11 cellular contexts compared by ENCODE assay signal in genomic region chr14:20428010-20428365, GRCh38. TPM values are rescaled to one million over a fixed set of nuclear protein-coding genes. Genes with fewer than 3 reads are reported as not detected.
DNase-seq lines count a peak whose midpoint lies in the region; ATAC-seq and TF ChIP-seq lines count a peak whose summit lies in the region.
"Had no signal": no experiment of that assay in that cellular context is flagged by ENCODE, and none has a peak within 500 bp of the region (broad histone marks: within the 10 kb centered on the region; RNA-seq: fewer than 3 reads in every experiment).

No MANE protein-coding gene starts in this region.

- no peaks in the 10 kb centered on the region for H3K9me3 Mint-ChIP-seq in activated T-cell treated with anti-CD3 and anti-CD28 coated beads, Interleukin-2, amount 50 U/mL, for 4 hours
- no peaks in the 10 kb centered on the region for H3K9me3 Mint-ChIP-seq in activated naive CD8-positive, alpha-beta T cell treated with anti-CD3 and anti-CD28 coated beads for 36 hours
- no peaks in the 10 kb centered on the region for H3K9me3 Mint-ChIP-seq in osteocyte (ENCODE audit: unreplicated experiment)

- H3K27ac ChIP-seq in transverse colon = peak overlapping the region in 3 of 4 donors; percentile 62 to 66 (median 65)
- no peak overlapping the region for H3K27ac ChIP-seq in coronary artery
- H3K27ac ChIP-seq: VCaP had no signal

- H3K27me3 ChIP-seq in transverse colon = no peaks in the 10 kb centered on the region
- H3K27me3 ChIP-seq: esophagus muscularis mucosa had no signal

- TF ChIP-seq POLR2A in transverse colon (IDR thresholded peaks at IDR 0.05) = no peak

- H3K36me3 Mint-ChIP-seq in activated T-cell treated with anti-CD3 and anti-CD28 coated beads, Interleukin-2, amount 50 U/mL, for 4 hours (ENCODE audit: insufficient read depth) = no peaks in the 10 kb centered on the region
- H3K36me3 Mint-ChIP-seq in activated naive CD8-positive, alpha-beta T cell treated with anti-CD3 and anti-CD28 coated beads for 36 hours = peaks cover 4% of the 10 kb centered on the region
- no peaks in the 10 kb centered on the region for H3K36me3 Mint-ChIP-seq in osteocyte (ENCODE audit: unreplicated experiment)

- no peaks in the 10 kb centered on the region for H3K36me3 ChIP-seq in transverse colon

- H3K27ac Mint-ChIP-seq in activated naive CD8-positive, alpha-beta T cell treated with anti-CD3 and anti-CD28 coated beads for 36 hours = peak overlapping the region; percentile 93
- no peak overlapping the region for H3K27ac Mint-ChIP-seq in osteocyte (ENCODE audit: unreplicated experiment)

- no peak for ATAC-seq in activated T-cell treated with anti-CD3 and anti-CD28 coated beads, Interleukin-2, amount 50 U/mL, for 4 hours
- ATAC-seq in HG03039 (IDR thresholded peaks at IDR 0.05; ENCODE audit: unreplicated experiment) = peak; percentile 30

- intact Hi-C loops in transverse colon (cut with DNase I; ENCODE audit: low total_unique reads) = no loop called here

- H3K27me3 Mint-ChIP-seq in activated T-cell treated with anti-CD3 and anti-CD28 coated beads, Interleukin-2, amount 50 U/mL, for 4 hours (ENCODE audit: low read depth) = no peaks in the 10 kb centered on the region
- no peaks in the 10 kb centered on the region for H3K27me3 Mint-ChIP-seq in activated naive CD8-positive, alpha-beta T cell treated with anti-CD3 and anti-CD28 coated beads for 36 hours
- no peaks in the 10 kb centered on the region for H3K27me3 Mint-ChIP-seq in osteocyte (ENCODE audit: unreplicated experiment)

- H3K4me1 Mint-ChIP-seq in activated T-cell treated with anti-CD3 and anti-CD28 coated beads, Interleukin-2, amount 50 U/mL, for 4 hours (ENCODE audit: low read depth) = peaks cover 25% of the 10 kb centered on the region
- peaks cover 42% of the 10 kb centered on the region for H3K4me1 Mint-ChIP-seq in activated naive CD8-positive, alpha-beta T cell treated with anti-CD3 and anti-CD28 coated beads for 36 hours
- H3K4me1 Mint-ChIP-seq in osteocyte (ENCODE audit: unreplicated experiment) = peaks cover 6% of the 10 kb centered on the region

- peak overlapping the region; percentile 13 for H3K4me3 Mint-ChIP-seq in activated T-cell treated with anti-CD3 and anti-CD28 coated beads, Interleukin-2, amount 50 U/mL, for 4 hours
- H3K4me3 Mint-ChIP-seq in activated naive CD8-positive, alpha-beta T cell treated with anti-CD3 and anti-CD28 coated beads for 36 hours = peak overlapping the region; percentile 74
- no peak overlapping the region for H3K4me3 Mint-ChIP-seq in osteocyte (ENCODE audit: unreplicated experiment)

- 81 to 85% methylated on average over 5 of the region's 5 CpGs for WGBS in transverse colon (ENCODE audit: low coverage in 1 of 2), 2 donors

- TF ChIP-seq CTCF in transverse colon (IDR thresholded peaks at IDR 0.05) (no peak), coronary artery (IDR thresholded peaks at IDR 0.05) (no peak), osteocyte (IDR thresholded peaks at IDR 0.05) (no peak)

- H3K9me3 ChIP-seq in transverse colon = no peaks in the 10 kb centered on the region
- H3K9me3 ChIP-seq: esophagus muscularis mucosa had no signal

- no peak for TF ChIP-seq EP300 in transverse colon (IDR thresholded peaks at IDR 0.05; ENCODE audit: low read depth)

- no peak for DNase-seq in activated T-cell treated with anti-CD3 and anti-CD28 coated beads, Interleukin-2, amount 50 U/mL, for 4 hours
- no peak for DNase-seq in activated T-cell treated with anti-CD3 and anti-CD28 coated beads, Interleukin-2, amount 50 U/mL, for 1 hour
- no peak for DNase-seq in activated naive CD8-positive, alpha-beta T cell treated with anti-CD3 and anti-CD28 coated beads for 36 hours
- DNase-seq in transverse colon = no peak
- DNase-seq in NCI-H1092 treated with DMSO at 0.1 percent for 48 hours (lab: John Stamatoyannopoulos, UW) = no peak
- DNase-seq in coronary artery (ENCODE audit: low spot score) = no peak
- DNase-seq in osteocyte (ENCODE audit: extremely low spot score, unreplicated experiment) = no peak

- H3K4me1 ChIP-seq in transverse colon = peaks cover 4 to 28% (median 12%) of the 10 kb centered on the region in 4 donors

- in situ Hi-C loops in transverse colon (cut with MboI; ENCODE audit: low pct_ligation_motif_present in 1 of 4, low pct_unique_long_range_greater_than_20kb in 1 of 4, low sequenced_read_pairs in 3 of 4) = no loop called here

- H3K4me3 ChIP-seq in transverse colon (peak overlapping the region in 1 of 4 donors; percentile 10), coronary artery (no peak overlapping the region)
- H3K4me3 ChIP-seq: esophagus muscularis mucosa had no signal

RNA-seq across cellular contexts. Expression of gene KLHL33, which starts 8.0 kb away (rescaled TPM):
- under 1 TPM in 1 of 3 donors, not detected in 2; 0.05 TPM for total RNA-seq in activated T-cell treated with anti-CD3 and anti-CD28 coated beads, Interleukin-2, amount 50 U/mL, for 4 hours
- total RNA-seq in activated naive CD8-positive, alpha-beta T cell treated with anti-CD3 and anti-CD28 coated beads for 36 hours = under 1 TPM; 0.50 to 0.68 TPM
- total RNA-seq in transverse colon = under 1 TPM in 2 of 4 donors, not detected in 2; 0.16 to 0.27 TPM
- 0.05 and 0.08 TPM in 2 replicates for total RNA-seq in osteocyte
- total RNA-seq: HT1080 had no signal

RNA-seq across cellular contexts. Expression of gene TEP1, which starts 14.7 kb away (rescaled TPM):
- 10 to 100 TPM; 14.7 to 21.7 (median 19.3) TPM for total RNA-seq in activated T-cell treated with anti-CD3 and anti-CD28 coated beads, Interleukin-2, amount 50 U/mL, for 4 hours
- total RNA-seq in activated naive CD8-positive, alpha-beta T cell treated with anti-CD3 and anti-CD28 coated beads for 36 hours = 10 to 100 TPM; 21.6 to 22.1 TPM
- total RNA-seq in transverse colon (100 to 1,000 TPM in 1 of 4 donors, 10 to 100 TPM in 3; 72.2 to 216 (median 79.9) TPM), osteocyte (35.4 and 38.0 TPM in 2 replicates)

RNA-seq across cellular contexts. Expression of gene OSGEP, which starts 26.6 kb away (rescaled TPM):
- total RNA-seq in activated T-cell treated with anti-CD3 and anti-CD28 coated beads, Interleukin-2, amount 50 U/mL, for 4 hours = 10 to 100 TPM; 73.4 to 86.5 (median 75.4) TPM
- 10 to 100 TPM; 59.0 to 59.2 TPM for total RNA-seq in activated naive CD8-positive, alpha-beta T cell treated with anti-CD3 and anti-CD28 coated beads for 36 hours
- 100 to 1,000 TPM in 1 of 4 donors, 10 to 100 TPM in 3; 26.7 to 146 (median 64.7) TPM for total RNA-seq in transverse colon
- total RNA-seq in osteocyte = 35.7 and 37.1 TPM in 2 replicates

RNA-seq across cellular contexts. Expression of gene APEX1, which starts 27.0 kb away (rescaled TPM):
- total RNA-seq in activated T-cell treated with anti-CD3 and anti-CD28 coated beads, Interleukin-2, amount 50 U/mL, for 4 hours = 100 to 1,000 TPM; 265 to 309 (median 300) TPM
- total RNA-seq in activated naive CD8-positive, alpha-beta T cell treated with anti-CD3 and anti-CD28 coated beads for 36 hours = 100 to 1,000 TPM; 253 to 277 TPM
- total RNA-seq in transverse colon = 100 to 1,000 TPM; 108 to 120 (median 111) TPM
- 232 and 241 TPM in 2 replicates for total RNA-seq in osteocyte

RNA-seq across cellular contexts. Expression of gene PIP4P1, which starts 33.2 kb away (rescaled TPM):
- 10 to 100 TPM; 33.6 to 43.4 (median 39.9) TPM for total RNA-seq in activated T-cell treated with anti-CD3 and anti-CD28 coated beads, Interleukin-2, amount 50 U/mL, for 4 hours
- 10 to 100 TPM; 27.6 to 28.7 TPM for total RNA-seq in activated naive CD8-positive, alpha-beta T cell treated with anti-CD3 and anti-CD28 coated beads for 36 hours
- total RNA-seq in transverse colon (10 to 100 TPM; 18.7 to 49.4 (median 31.1) TPM), osteocyte (34.9 and 36.8 TPM in 2 replicates)

Comparison
In these comparisons a context has a peak if more than half of its experiments do, and no peak if none do; other contexts are left out.
1. H3K27ac ChIP-seq: peak in transverse colon (3 of 4); none in coronary artery (0 of 2).